1 cellular context compared by ENCODE assay signal in the genomic region with DNA sequence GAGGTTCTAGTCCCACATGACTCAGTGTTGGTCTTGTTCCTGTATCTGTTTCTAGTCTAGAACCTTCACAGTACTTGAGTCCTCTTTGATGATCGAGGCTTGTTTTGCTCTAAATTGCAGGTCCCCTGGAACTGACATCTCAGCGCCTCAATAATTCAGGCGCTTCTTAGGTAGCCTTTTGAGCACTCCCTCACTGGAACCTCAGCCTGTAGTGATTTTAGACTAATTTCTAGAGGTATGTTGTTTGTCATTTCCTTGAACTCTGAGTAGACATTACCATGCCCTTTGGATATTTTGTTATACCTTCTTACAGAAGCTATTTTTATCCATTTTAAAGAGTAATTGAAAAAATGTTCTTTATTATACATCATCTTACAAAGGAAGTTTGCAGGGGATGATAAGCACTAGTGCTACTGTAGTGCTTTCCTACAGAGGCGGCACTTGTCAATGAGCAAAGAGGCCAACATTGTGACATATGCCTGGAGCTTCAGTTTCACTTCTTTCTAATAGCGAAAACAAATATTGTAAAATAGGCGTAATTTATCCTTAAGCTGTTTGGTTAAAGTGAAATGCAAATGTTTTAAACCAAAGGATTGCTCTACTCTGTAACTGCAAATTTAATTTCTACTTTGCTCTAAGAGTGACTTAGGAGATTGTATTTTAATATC.
TF ChIP-seq lines count a peak whose summit lies in the region.

No MANE protein-coding gene starts in this region.

TF ChIP-seq in GM23338, 12 proteins besides CTCF, POLR2A, EP300 and RAD21 (continued from another document):
- TF ChIP-seq, protein P1, sequence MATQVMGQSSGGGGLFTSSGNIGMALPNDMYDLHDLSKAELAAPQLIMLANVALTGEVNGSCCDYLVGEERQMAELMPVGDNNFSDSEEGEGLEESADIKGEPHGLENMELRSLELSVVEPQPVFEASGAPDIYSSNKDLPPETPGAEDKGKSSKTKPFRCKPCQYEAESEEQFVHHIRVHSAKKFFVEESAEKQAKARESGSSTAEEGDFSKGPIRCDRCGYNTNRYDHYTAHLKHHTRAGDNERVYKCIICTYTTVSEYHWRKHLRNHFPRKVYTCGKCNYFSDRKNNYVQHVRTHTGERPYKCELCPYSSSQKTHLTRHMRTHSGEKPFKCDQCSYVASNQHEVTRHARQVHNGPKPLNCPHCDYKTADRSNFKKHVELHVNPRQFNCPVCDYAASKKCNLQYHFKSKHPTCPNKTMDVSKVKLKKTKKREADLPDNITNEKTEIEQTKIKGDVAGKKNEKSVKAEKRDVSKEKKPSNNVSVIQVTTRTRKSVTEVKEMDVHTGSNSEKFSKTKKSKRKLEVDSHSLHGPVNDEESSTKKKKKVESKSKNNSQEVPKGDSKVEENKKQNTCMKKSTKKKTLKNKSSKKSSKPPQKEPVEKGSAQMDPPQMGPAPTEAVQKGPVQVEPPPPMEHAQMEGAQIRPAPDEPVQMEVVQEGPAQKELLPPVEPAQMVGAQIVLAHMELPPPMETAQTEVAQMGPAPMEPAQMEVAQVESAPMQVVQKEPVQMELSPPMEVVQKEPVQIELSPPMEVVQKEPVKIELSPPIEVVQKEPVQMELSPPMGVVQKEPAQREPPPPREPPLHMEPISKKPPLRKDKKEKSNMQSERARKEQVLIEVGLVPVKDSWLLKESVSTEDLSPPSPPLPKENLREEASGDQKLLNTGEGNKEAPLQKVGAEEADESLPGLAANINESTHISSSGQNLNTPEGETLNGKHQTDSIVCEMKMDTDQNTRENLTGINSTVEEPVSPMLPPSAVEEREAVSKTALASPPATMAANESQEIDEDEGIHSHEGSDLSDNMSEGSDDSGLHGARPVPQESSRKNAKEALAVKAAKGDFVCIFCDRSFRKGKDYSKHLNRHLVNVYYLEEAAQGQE (IDR thresholded peaks at IDR 0.05; ENCODE audit: unreplicated experiment), result no peak
- TF ChIP-seq STAT1 (IDR thresholded peaks at IDR 0.05; ENCODE audit: unreplicated experiment), result no peak
- TF ChIP-seq, protein P2, sequence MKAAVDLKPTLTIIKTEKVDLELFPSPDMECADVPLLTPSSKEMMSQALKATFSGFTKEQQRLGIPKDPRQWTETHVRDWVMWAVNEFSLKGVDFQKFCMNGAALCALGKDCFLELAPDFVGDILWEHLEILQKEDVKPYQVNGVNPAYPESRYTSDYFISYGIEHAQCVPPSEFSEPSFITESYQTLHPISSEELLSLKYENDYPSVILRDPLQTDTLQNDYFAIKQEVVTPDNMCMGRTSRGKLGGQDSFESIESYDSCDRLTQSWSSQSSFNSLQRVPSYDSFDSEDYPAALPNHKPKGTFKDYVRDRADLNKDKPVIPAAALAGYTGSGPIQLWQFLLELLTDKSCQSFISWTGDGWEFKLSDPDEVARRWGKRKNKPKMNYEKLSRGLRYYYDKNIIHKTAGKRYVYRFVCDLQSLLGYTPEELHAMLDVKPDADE (IDR thresholded peaks at IDR 0.05), result no peak
- TF ChIP-seq CREB1 (CRISPR knock-in tag; IDR thresholded peaks at IDR 0.05; ENCODE audit: low read depth), result no peak
- TF ChIP-seq ZNF331 (CRISPR knock-in tag; IDR thresholded peaks at IDR 0.05; ENCODE audit: low read depth), result no peak
- no peak for TF ChIP-seq EZH2 (IDR thresholded peaks at IDR 0.05; ENCODE audit: low read depth, unreplicated experiment)
- no peak for TF ChIP-seq NANOG (IDR thresholded peaks at IDR 0.05; ENCODE audit: borderline replicate concordance)
- TF ChIP-seq, protein P3, sequence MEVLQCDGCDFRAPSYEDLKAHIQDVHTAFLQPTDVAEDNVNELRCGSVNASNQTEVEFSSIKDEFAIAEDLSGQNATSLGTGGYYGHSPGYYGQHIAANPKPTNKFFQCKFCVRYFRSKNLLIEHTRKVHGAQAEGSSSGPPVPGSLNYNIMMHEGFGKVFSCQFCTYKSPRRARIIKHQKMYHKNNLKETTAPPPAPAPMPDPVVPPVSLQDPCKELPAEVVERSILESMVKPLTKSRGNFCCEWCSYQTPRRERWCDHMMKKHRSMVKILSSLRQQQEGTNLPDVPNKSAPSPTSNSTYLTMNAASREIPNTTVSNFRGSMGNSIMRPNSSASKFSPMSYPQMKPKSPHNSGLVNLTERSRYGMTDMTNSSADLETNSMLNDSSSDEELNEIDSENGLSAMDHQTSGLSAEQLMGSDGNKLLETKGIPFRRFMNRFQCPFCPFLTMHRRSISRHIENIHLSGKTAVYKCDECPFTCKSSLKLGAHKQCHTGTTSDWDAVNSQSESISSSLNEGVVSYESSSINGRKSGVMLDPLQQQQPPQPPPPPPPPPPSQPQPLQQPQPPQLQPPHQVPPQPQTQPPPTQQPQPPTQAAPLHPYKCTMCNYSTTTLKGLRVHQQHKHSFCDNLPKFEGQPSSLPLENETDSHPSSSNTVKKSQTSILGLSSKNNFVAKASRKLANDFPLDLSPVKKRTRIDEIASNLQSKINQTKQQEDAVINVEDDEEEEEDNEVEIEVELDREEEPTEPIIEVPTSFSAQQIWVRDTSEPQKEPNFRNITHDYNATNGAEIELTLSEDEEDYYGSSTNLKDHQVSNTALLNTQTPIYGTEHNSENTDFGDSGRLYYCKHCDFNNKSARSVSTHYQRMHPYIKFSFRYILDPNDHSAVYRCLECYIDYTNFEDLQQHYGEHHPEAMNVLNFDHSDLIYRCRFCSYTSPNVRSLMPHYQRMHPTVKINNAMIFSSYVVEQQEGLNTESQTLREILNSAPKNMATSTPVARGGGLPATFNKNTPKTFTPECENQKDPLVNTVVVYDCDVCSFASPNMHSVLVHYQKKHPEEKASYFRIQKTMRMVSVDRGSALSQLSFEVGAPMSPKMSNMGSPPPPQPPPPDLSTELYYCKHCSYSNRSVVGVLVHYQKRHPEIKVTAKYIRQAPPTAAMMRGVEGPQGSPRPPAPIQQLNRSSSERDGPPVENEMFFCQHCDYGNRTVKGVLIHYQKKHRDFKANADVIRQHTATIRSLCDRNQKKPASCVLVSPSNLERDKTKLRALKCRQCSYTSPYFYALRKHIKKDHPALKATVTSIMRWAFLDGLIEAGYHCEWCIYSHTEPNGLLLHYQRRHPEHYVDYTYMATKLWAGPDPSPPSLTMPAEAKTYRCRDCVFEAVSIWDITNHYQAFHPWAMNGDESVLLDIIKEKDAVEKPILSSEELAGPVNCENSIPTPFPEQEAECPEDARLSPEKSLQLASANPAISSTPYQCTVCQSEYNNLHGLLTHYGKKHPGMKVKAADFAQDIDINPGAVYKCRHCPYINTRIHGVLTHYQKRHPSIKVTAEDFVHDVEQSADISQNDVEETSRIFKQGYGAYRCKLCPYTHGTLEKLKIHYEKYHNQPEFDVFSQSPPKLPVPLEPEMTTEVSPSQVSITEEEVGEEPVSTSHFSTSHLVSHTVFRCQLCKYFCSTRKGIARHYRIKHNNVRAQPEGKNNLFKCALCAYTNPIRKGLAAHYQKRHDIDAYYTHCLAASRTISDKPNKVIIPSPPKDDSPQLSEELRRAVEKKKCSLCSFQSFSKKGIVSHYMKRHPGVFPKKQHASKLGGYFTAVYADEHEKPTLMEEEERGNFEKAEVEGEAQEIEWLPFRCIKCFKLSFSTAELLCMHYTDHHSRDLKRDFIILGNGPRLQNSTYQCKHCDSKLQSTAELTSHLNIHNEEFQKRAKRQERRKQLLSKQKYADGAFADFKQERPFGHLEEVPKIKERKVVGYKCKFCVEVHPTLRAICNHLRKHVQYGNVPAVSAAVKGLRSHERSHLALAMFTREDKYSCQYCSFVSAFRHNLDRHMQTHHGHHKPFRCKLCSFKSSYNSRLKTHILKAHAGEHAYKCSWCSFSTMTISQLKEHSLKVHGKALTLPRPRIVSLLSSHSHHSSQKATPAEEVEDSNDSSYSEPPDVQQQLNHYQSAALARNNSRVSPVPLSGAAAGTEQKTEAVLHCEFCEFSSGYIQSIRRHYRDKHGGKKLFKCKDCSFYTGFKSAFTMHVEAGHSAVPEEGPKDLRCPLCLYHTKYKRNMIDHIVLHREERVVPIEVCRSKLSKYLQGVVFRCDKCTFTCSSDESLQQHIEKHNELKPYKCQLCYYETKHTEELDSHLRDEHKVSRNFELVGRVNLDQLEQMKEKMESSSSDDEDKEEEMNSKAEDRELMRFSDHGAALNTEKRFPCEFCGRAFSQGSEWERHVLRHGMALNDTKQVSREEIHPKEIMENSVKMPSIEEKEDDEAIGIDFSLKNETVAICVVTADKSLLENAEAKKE (CRISPR knock-in tag; IDR thresholded peaks at IDR 0.05), result no peak
- no peak for TF ChIP-seq POLR2AphosphoS5 (IDR thresholded peaks at IDR 0.05; ENCODE audit: low read depth)
TF ChIP-seq in GM23338: peak in this region for 0.
